Comparison of ENCODE assay signal across 13 cellular contexts in genomic region chr19:6719540-6719861, GRCh38. TPM values are rescaled to one million over a fixed set of nuclear protein-coding genes. Genes with fewer than 3 reads are reported as not detected.
A peak's percentile ranks its signal among the peaks of the same experiment; 100 is the strongest.
DNase-seq lines count a peak whose midpoint lies in the region; ATAC-seq and TF ChIP-seq lines count a peak whose summit lies in the region.
"Had no signal": no experiment of that assay in that cellular context is flagged by ENCODE, and none has a peak within 500 bp of the region (broad histone marks: within the 10 kb centered on the region; RNA-seq: fewer than 3 reads in every experiment).

No MANE protein-coding gene starts in this region.

- H3K27me3 Mint-ChIP-seq in CD14-positive monocyte (ENCODE audit: low read depth in 3 of 3) (peaks cover 9 to 17% (median 12%) of the 10 kb centered on the region in 3 donors), MCF 10A (ENCODE audit: insufficient read depth, unreplicated experiment) (no peaks in the 10 kb centered on the region)
- peaks cover 0 to 10% of the 10 kb centered on the region in 2 donors for H3K27me3 Mint-ChIP-seq in stimulated activated naive B cell treated with anti-CD40 and anti-IgM and Interleukin-4, amounts not matched to agents 10 μg/mL and 1 μg/mL and 100 μg/mL, for 72 hours

- H3K4me3 ChIP-seq in iPS-15b (ENCODE audit: low read depth, low read length) (peak overlapping the region; percentile 37), rectal smooth muscle tissue (ENCODE audit: low read length) (peak overlapping the region; percentile 37), foreskin fibroblast (ENCODE audit: low read depth in 1 of 2, low read length in 2 of 2) (no peak overlapping the region)
- H3K4me3 ChIP-seq: spleen had no signal

- no peak overlapping the region for H3K27ac ChIP-seq in rectal smooth muscle tissue (ENCODE audit: low read depth, low read length)
- H3K27ac ChIP-seq: spleen had no signal

- H3K9ac ChIP-seq in iPS-15b (ENCODE audit: low read depth, low read length) (no peak overlapping the region), rectal smooth muscle tissue (ENCODE audit: low read length) (no peak overlapping the region)

- TF ChIP-seq CTCF in CD14-positive monocyte (IDR thresholded peaks at IDR 0.05) (no peak), MCF 10A (IDR thresholded peaks at IDR 0.05; ENCODE audit: unreplicated experiment) (no peak), foreskin fibroblast (IDR thresholded peaks at IDR 0.05; ENCODE audit: low read depth, low read length) (no peak)

- H3K36me3 Mint-ChIP-seq in CD14-positive monocyte = no peaks in the 10 kb centered on the region
- peaks cover 60% of the 10 kb centered on the region for H3K36me3 Mint-ChIP-seq in MCF 10A (ENCODE audit: insufficient read depth, unreplicated experiment)
- H3K36me3 Mint-ChIP-seq in stimulated activated naive B cell treated with anti-CD40 and anti-IgM and Interleukin-4, amounts not matched to agents 10 μg/mL and 1 μg/mL and 100 μg/mL, for 72 hours = no peaks in the 10 kb centered on the region

- H3K4me1 ChIP-seq in iPS-15b (ENCODE audit: control insufficient read depth, insufficient read depth, low read length) (no peaks in the 10 kb centered on the region), rectal smooth muscle tissue (ENCODE audit: control insufficient read depth, insufficient read depth, low read length) (no peaks in the 10 kb centered on the region)

- CTCF ChIA-PET in MCF 10A (lab: Yijun Ruan, JAX) = no interaction called here

- H3K9me3 Mint-ChIP-seq in CD14-positive monocyte = peaks cover 0 to 6% (median 0%) of the 10 kb centered on the region in 7 donors
- peaks cover 8% of the 10 kb centered on the region for H3K9me3 Mint-ChIP-seq in MCF 10A (ENCODE audit: unreplicated experiment)
- H3K9me3 Mint-ChIP-seq in stimulated activated naive B cell treated with anti-CD40 and anti-IgM and Interleukin-4, amounts not matched to agents 10 μg/mL and 1 μg/mL and 100 μg/mL, for 72 hours = peaks cover 4 to 5% of the 10 kb centered on the region in 2 donors

- no peaks in the 10 kb centered on the region for H3K9me3 ChIP-seq in iPS-15b (ENCODE audit: control insufficient read depth, insufficient read depth, low read length)
- H3K9me3 ChIP-seq: spleen had no signal

- no peak overlapping the region for H3K4me3 Mint-ChIP-seq in CD14-positive monocyte
- peak overlapping the region; percentile 95 for H3K4me3 Mint-ChIP-seq in MCF 10A (ENCODE audit: unreplicated experiment)
- H3K4me3 Mint-ChIP-seq in stimulated activated naive B cell treated with anti-CD40 and anti-IgM and Interleukin-4, amounts not matched to agents 10 μg/mL and 1 μg/mL and 100 μg/mL, for 72 hours = no peak overlapping the region

- BruUV-seq in MCF 10A (replicated peaks; lab: Mats Ljungman, UMichigan) = no TSS peak

- POLR2A ChIA-PET in MCF 10A (lab: Yijun Ruan, JAX) = interaction anchor here (1.0 to 7.7 kb wide), 4 partner anchors 20 to 260 kb away, joined by 3 to 189 read pairs (median 17); partner anchors contain the start of genes GPR108, SH2D3A, SLC25A23 and TRIP10

- H3K27ac Mint-ChIP-seq in CD14-positive monocyte = peak overlapping the region in 4 of 7 donors; percentile 16 to 87 (median 32)
- H3K27ac Mint-ChIP-seq in MCF 10A (ENCODE audit: low read depth, unreplicated experiment) = peak overlapping the region; percentile 82
- H3K27ac Mint-ChIP-seq in stimulated activated naive B cell treated with anti-CD40 and anti-IgM and Interleukin-4, amounts not matched to agents 10 μg/mL and 1 μg/mL and 100 μg/mL, for 72 hours = no peak overlapping the region

- H3K27me3 ChIP-seq in iPS-15b (ENCODE audit: control insufficient read depth, insufficient read depth, low read length) = no peaks in the 10 kb centered on the region
- no peaks in the 10 kb centered on the region for H3K27me3 ChIP-seq in rectal smooth muscle tissue (ENCODE audit: control insufficient read depth, insufficient read depth, low read length)

- H3K36me3 ChIP-seq in iPS-15b (ENCODE audit: control insufficient read depth, insufficient read depth, low read length) (no peaks in the 10 kb centered on the region), rectal smooth muscle tissue (ENCODE audit: control insufficient read depth, insufficient read depth, low read length) (no peaks in the 10 kb centered on the region)
- H3K36me3 ChIP-seq: spleen had no signal

- H3K4me1 Mint-ChIP-seq in CD14-positive monocyte (peaks cover 49% of the 10 kb centered on the region), MCF 10A (ENCODE audit: insufficient read depth, unreplicated experiment) (peaks cover 47% of the 10 kb centered on the region)
- H3K4me1 Mint-ChIP-seq in stimulated activated naive B cell treated with anti-CD40 and anti-IgM and Interleukin-4, amounts not matched to agents 10 μg/mL and 1 μg/mL and 100 μg/mL, for 72 hours = peaks cover 32 to 61% of the 10 kb centered on the region in 2 donors

- intact Hi-C loops in CD14-positive monocyte (cut with micrococcal nuclease) = no loop called here
- intact Hi-C loops in MCF 10A (cut with micrococcal nuclease) = no loop called here

- ATAC-seq in activated CD4-positive, CD25-positive, alpha-beta regulatory T cell treated with anti-CD3 and anti-CD28 coated beads, Interleukin-2, amount 50 U/mL, for 24 hours = no peak
- no peak for ATAC-seq in stimulated activated naive B cell treated with anti-CD40 and anti-IgM and Interleukin-4, amounts not matched to agents 10 μg/mL and 1 μg/mL and 100 μg/mL, for 72 hours (replicated peaks)
- no peak for ATAC-seq in GM18520 (IDR thresholded peaks at IDR 0.05; ENCODE audit: unreplicated experiment)

- peak; percentile 31 for DNase-seq in CD14-positive monocyte (ENCODE audit: low spot score)
- peak; percentile 29 for DNase-seq in MCF 10A (ENCODE audit: unreplicated experiment)
- no peak for DNase-seq in foreskin fibroblast
- no peak for DNase-seq in stimulated activated naive B cell treated with anti-CD40 and anti-IgM and Interleukin-4, amounts not matched to agents 10 μg/mL and 1 μg/mL and 100 μg/mL, for 72 hours
- DNase-seq: NCI-H1048, NCI-H2081 treated with DMSO at 0.1 percent for 48 hours, NCI-H510A, spleen had no signal

RNA-seq across cellular contexts. Expression of gene C3, which starts 0.9 kb away (rescaled TPM):
- polyA plus RNA-seq in CD14-positive monocyte = 1 to 10 TPM; 2.4 to 3.2 TPM
- 842 and 872 TPM in 2 replicates for total RNA-seq in MCF 10A (2022)

RNA-seq across cellular contexts. Expression of gene GPR108, which starts 17.9 kb away (rescaled TPM):
- 100 to 1,000 TPM; 129 to 147 TPM for polyA plus RNA-seq in CD14-positive monocyte
- 115 and 124 TPM in 2 replicates for total RNA-seq in MCF 10A (2022)

RNA-seq across cellular contexts. Expression of gene TRIP10, which starts 20.0 kb away (rescaled TPM):
- polyA plus RNA-seq in CD14-positive monocyte = 1 to 10 TPM; 1.5 to 1.9 TPM
- 45.4 and 49.7 TPM in 2 replicates for total RNA-seq in MCF 10A (2022)

RNA-seq across cellular contexts. Expression of gene SH2D3A, which starts 47.7 kb away (rescaled TPM):
- not detected for polyA plus RNA-seq in CD14-positive monocyte
- total RNA-seq in MCF 10A (2022) = 28.5 and 76.7 TPM in 2 replicates
- total RNA-seq: RPMI7951 had no signal

RNA-seq across cellular contexts. Expression of gene TNFSF14, which starts 49.5 kb away (rescaled TPM):
- polyA plus RNA-seq in CD14-positive monocyte = 1 to 10 TPM in 1 of 2 donors, under 1 TPM in 1; 0.81 to 4.5 TPM
- total RNA-seq in MCF 10A (2022) = 12.1 and 12.2 TPM in 2 replicates
- total RNA-seq: RPMI7951 had no signal

Comparison
In these comparisons a context has a peak if more than half of its experiments do, and no peak if none do; other contexts are left out.
1. DNase-seq: peak in CD14-positive monocyte (single experiment) and MCF 10A (single experiment); none in foreskin fibroblast (0 of 2) and stimulated activated naive B cell treated with anti-CD40 and anti-IgM and Interleukin-4, amounts not matched to agents 10 μg/mL and 1 μg/mL and 100 μg/mL, for 72 hours (single experiment).
2. H3K4me3 ChIP-seq: peak in iPS-15b (single experiment) and rectal smooth muscle tissue (single experiment); none in foreskin fibroblast (0 of 2).